21 cellular contexts compared by ENCODE assay signal in the genomic region with DNA sequence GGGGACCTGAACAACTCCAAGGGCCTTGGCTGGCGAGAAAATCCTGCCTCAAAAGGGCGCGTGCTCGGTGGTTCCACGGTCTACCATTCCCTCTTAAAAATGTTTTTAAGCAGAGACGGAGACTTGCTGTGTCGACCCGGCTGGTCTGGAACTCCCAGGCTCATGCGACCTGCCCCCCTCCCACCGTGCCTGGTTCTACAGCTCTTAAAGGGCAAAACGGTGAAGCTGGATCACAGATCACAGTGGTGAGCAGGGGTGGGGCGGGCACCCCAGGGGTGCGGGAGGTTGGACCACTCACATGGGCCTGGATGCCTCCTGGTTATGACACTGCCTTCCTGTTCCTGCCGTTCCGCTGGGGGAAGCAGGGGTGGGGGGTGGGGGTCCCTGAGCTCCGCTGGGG. TPM values are rescaled to one million over a fixed set of nuclear protein-coding genes. Genes with fewer than 3 reads are reported as not detected.
"Had no signal": no experiment of that assay in that cellular context is flagged by ENCODE, and none has a peak within 500 bp of the region (broad histone marks: within the 10 kb centered on the region; RNA-seq: fewer than 3 reads in every experiment).

No MANE protein-coding gene starts in this region.

- H3K27ac ChIP-seq: cardiac muscle cell, skin epidermis had no signal

- H3K4me3 ChIP-seq: cardiac muscle cell, skin epidermis had no signal

- H3K36me3 Mint-ChIP-seq: activated naive CD8-positive, alpha-beta T cell; immature natural killer cell; mesothelial cell of epicardium had no signal

- H3K9me3 Mint-ChIP-seq: immature natural killer cell; mesothelial cell of epicardium; stimulated activated naive CD8-positive, alpha-beta T cell treated with anti-CD3 and anti-CD28 coated beads, Interleukin-15, Interleukin-2, amounts not matched to agents 100 ng/mL and 50 ng/mL, for 24 hours had no signal

- H3K9me3 ChIP-seq: SK-N-SH had no signal

- H3K27ac Mint-ChIP-seq: activated naive CD8-positive, alpha-beta T cell; immature natural killer cell; mesothelial cell of epicardium; progenitor cell of endocrine pancreas; stimulated activated naive CD8-positive, alpha-beta T cell treated with anti-CD3 and anti-CD28 coated beads, Interleukin-15, Interleukin-2, amounts not matched to agents 100 ng/mL and 50 ng/mL, for 24 hours had no signal

- H3K36me3 ChIP-seq: cardiac muscle cell had no signal

- H3K27me3 Mint-ChIP-seq: activated naive CD8-positive, alpha-beta T cell had no signal

- H3K4me3 Mint-ChIP-seq: activated naive CD8-positive, alpha-beta T cell; immature natural killer cell; mesothelial cell of epicardium; stimulated activated naive CD8-positive, alpha-beta T cell treated with anti-CD3 and anti-CD28 coated beads, Interleukin-15, Interleukin-2, amounts not matched to agents 100 ng/mL and 50 ng/mL, for 24 hours had no signal

- DNase-seq: activated CD8-positive, alpha-beta memory T cell treated with anti-CD3 and anti-CD28 coated beads for 24 hours; amygdala; erythroblast; head of caudate nucleus; immature natural killer cell; SK-N-SH; stimulated activated CD4-positive, alpha-beta T cell treated with anti-CD3 and anti-CD28 coated beads, Interleukin-15, amount 100 ng/mL, for 24 hours; stimulated activated CD4-positive, alpha-beta T cell treated with anti-CD3 and anti-CD28 coated beads, Interleukin-2, amount 100 ng/mL, for 48 hours; T-helper 1 cell; T-helper 9 cell; trophoblast cell had no signal

RNA-seq across cellular contexts. Expression of a gene that starts 46.0 kb away (rescaled TPM):
- total RNA-seq: frontal cortex, lung microvascular endothelial cell, omental fat pad, progenitor cell of endocrine pancreas had no signal
- polyA plus RNA-seq: cardiac muscle cell, immature natural killer cell, neural cell, SK-N-SH had no signal

RNA-seq across cellular contexts. Expression of a gene that starts 53.6 kb away (rescaled TPM):
- total RNA-seq: cardiac muscle cell, frontal cortex, lung microvascular endothelial cell had no signal
- polyA plus RNA-seq: neural cell, SK-N-SH had no signal
